In the genomic region with DNA sequence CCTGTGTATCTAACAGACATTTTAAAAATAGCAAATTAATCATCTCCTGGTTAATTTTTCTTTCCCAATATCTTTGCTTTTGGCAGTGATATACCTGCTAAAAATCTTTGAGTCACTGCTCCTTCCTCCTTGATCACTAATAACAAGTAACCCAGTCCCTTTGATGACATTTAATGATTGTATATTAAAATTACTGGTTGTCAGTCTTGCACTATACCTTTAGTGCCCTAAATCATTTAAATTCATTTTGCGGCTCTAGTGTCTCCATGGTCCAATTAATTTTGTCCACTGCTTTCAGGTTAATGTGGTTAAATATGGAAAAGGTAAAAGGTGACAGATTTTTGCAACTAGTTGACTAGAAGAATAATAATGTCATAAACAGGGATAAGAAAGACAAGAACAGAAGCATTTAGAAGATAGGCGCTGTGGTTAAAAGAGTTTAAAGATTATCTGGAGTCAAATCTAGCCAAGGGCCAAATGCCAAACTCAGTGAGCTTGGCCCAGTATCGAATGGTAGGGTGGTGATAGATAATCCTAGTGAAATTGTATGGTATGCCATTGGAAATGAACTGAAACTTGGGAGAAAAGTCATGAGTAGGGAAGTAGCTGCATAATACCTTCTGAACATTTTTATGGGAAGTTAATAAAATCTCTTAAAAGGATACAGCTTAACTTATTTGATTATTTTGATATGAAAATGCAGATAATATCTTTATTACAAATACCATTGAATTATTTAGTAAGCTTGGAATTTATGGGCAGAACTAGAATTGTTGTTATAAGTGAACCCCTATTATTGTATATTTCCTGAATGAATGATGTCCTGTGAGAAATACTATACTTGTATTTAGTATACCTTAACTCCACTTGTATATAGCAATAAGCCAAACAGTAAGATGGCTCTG, we compare ENCODE assay signal across 15 cellular contexts.
A peak's percentile ranks its signal among the peaks of the same experiment; 100 is the strongest.
DNase-seq lines count a peak whose midpoint lies in the region; ATAC-seq and TF ChIP-seq lines count a peak whose summit lies in the region.
"Had no signal": no experiment of that assay in that cellular context is flagged by ENCODE, and none has a peak within 500 bp of the region (broad histone marks: within the 10 kb centered on the region; RNA-seq: fewer than 3 reads in every experiment).

No MANE protein-coding gene starts in this region.

- H3K4me1 ChIP-seq in BE2C (peaks cover 4% of the 10 kb centered on the region; the same call in 1 of the 2 replicates), stomach (no peaks in the 10 kb centered on the region), testis (no peaks in the 10 kb centered on the region)

- H3K36me3 ChIP-seq in SK-N-MC (ENCODE audit: insufficient read depth, low read length) (peaks cover 23% of the 10 kb centered on the region), BE2C (peaks cover 36% of the 10 kb centered on the region), stomach (peaks cover 16 to 67% (median 51%) of the 10 kb centered on the region in 4 donors), testis (ENCODE audit: low read depth, missing control alignments) (no peaks in the 10 kb centered on the region)

- intact Hi-C loops in stomach (cut with DNase I; ENCODE audit: low total_unique reads), result no loop called here
- intact Hi-C loops in testis (cut with DNase I; ENCODE audit: low total_unique reads), result no loop called here

- H3K27ac ChIP-seq in SK-N-MC (0 out of 2 replicates have a peak overlapping the region, but pooled peaks have one; percentile 32), epithelial cell of prostate (peak overlapping the region; percentile 31), stomach (no peak overlapping the region), testis (no peak overlapping the region)
- H3K27ac ChIP-seq: neutrophil had no signal

- H3K27me3 ChIP-seq in BE2C, result 0 out of 2 replicates have a peak, but pooled peaks cover 2% of the 10 kb centered on the region
- no peaks in the 10 kb centered on the region for H3K27me3 ChIP-seq in stomach
- no peaks in the 10 kb centered on the region for H3K27me3 ChIP-seq in testis
- H3K27me3 ChIP-seq: neutrophil had no signal

- H3K4me3 ChIP-seq in SK-N-MC (no peak overlapping the region), BE2C (ENCODE audit: low read depth, low read length) (no peak overlapping the region), stomach (no peak overlapping the region), testis (no peak overlapping the region)

- H3K4me1 Mint-ChIP-seq in stimulated activated naive CD8-positive, alpha-beta T cell treated with anti-CD3 and anti-CD28 coated beads, Interleukin-15, Interleukin-2, amounts not matched to agents 100 ng/mL and 50 ng/mL, for 24 hours (ENCODE audit: low read depth), result peaks cover 28% of the 10 kb centered on the region

- H3K4me3 Mint-ChIP-seq in stimulated activated naive CD8-positive, alpha-beta T cell treated with anti-CD3 and anti-CD28 coated beads, Interleukin-15, Interleukin-2, amounts not matched to agents 100 ng/mL and 50 ng/mL, for 24 hours, result no peak overlapping the region

- H3K9me3 Mint-ChIP-seq in stimulated activated naive CD8-positive, alpha-beta T cell treated with anti-CD3 and anti-CD28 coated beads, Interleukin-15, Interleukin-2, amounts not matched to agents 100 ng/mL and 50 ng/mL, for 24 hours, result peaks cover 5% of the 10 kb centered on the region

- peaks cover 57% of the 10 kb centered on the region for H3K36me3 Mint-ChIP-seq in stimulated activated naive CD8-positive, alpha-beta T cell treated with anti-CD3 and anti-CD28 coated beads, Interleukin-15, Interleukin-2, amounts not matched to agents 100 ng/mL and 50 ng/mL, for 24 hours (ENCODE audit: low read depth)

- no peak overlapping the region for H3K9ac ChIP-seq in SK-N-MC (ENCODE audit: insufficient read length)

- TF ChIP-seq CTCF in BE2C (IDR thresholded peaks at IDR 0.05; ENCODE audit: low read depth, low read length) (no peak), stomach (IDR thresholded peaks at IDR 0.05) (no peak), testis (IDR thresholded peaks at IDR 0.05) (no peak)

- 87 to 92% (median 91%) methylated on average over 3 of the region's 3 CpGs for WGBS in stomach, 5 donors
- 85 to 96% methylated on average over 3 of the region's 3 CpGs for WGBS in testis, 2 donors

- H3K27me3 Mint-ChIP-seq in stimulated activated naive CD8-positive, alpha-beta T cell treated with anti-CD3 and anti-CD28 coated beads, Interleukin-15, Interleukin-2, amounts not matched to agents 100 ng/mL and 50 ng/mL, for 24 hours, result no peaks in the 10 kb centered on the region

- no peaks in the 10 kb centered on the region for H3K9me3 ChIP-seq in SK-N-MC (ENCODE audit: low read depth, low read length)
- H3K9me3 ChIP-seq in BE2C, result no peaks in the 10 kb centered on the region
- H3K9me3 ChIP-seq in stomach, result peaks cover 0 to 5% (median 0%) of the 10 kb centered on the region in 4 donors
- no peaks in the 10 kb centered on the region for H3K9me3 ChIP-seq in testis
- H3K9me3 ChIP-seq: neutrophil had no signal

- DNase-seq in stimulated activated naive CD8-positive, alpha-beta T cell treated with anti-CD3 and anti-CD28 coated beads, Interleukin-15, Interleukin-2, amounts not matched to agents 100 U/mL and 50 U/mL, for 24 hours, result no peak
- DNase-seq in SK-N-MC (ENCODE audit: low read depth, low spot score) (no peak), epithelial cell of prostate (ENCODE audit: low read depth, low spot score) (no peak), GDM1 (lab: John Stamatoyannopoulos, UW) (no peak), BE2C (no peak), stomach (no peak), testis (no peak)
- DNase-seq: activated CD4-positive, alpha-beta T cell treated with anti-CD3 and anti-CD28 coated beads for 1 hour; effector memory CD4-positive, alpha-beta T cell; NCI-H187 treated with DMSO at 0.1 percent for 48 hours; retina; Right ventricle myocardium superior; T-helper 9 cell had no signal

- TF ChIP-seq EP300 in stomach (IDR thresholded peaks at IDR 0.05), result no peak

- ATAC-seq in stimulated activated naive CD8-positive, alpha-beta T cell treated with anti-CD3 and anti-CD28 coated beads, Interleukin-15, Interleukin-2, amounts not matched to agents 100 U/mL and 50 U/mL, for 24 hours, result no peak

- H3K27ac Mint-ChIP-seq in stimulated activated naive CD8-positive, alpha-beta T cell treated with anti-CD3 and anti-CD28 coated beads, Interleukin-15, Interleukin-2, amounts not matched to agents 100 ng/mL and 50 ng/mL, for 24 hours, result peak overlapping the region; percentile 84

- no peak for TF ChIP-seq POLR2A in stomach (IDR thresholded peaks at IDR 0.05)
- TF ChIP-seq POLR2A in testis (IDR thresholded peaks at IDR 0.05), result no peak

Comparison
In these comparisons a context has a peak if more than half of its experiments do, and no peak if none do; other contexts are left out.
1. H3K27ac ChIP-seq: peak in SK-N-MC (single experiment) and epithelial cell of prostate (single experiment); none in stomach (0 of 5) and testis (0 of 2).